In the genomic region with DNA sequence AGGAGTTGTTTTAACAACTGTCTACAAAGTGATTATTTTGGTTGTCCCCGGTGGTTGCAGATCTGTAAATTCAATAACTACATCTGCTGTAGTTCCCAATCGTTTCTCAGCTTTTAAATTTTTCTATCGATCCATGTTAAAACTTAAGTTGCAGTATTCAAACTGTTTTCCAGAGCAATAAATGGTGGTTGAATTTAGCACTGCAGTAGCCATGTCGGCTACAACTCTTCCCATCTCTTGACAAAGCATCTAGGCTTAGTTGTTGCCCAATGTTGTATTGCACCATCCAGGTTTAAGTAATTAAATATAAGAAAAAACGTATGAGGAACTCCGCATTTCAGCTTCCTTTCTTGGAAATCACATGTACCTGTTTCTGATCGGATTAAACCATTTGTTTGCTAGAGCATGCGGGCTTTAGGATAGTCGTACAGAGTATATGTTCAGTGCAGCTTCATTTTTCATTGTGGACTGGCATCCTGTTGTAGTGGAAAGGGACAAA, we compare ENCODE assay signal across 8 cellular contexts. TPM values are rescaled to one million over a fixed set of nuclear protein-coding genes. Genes with fewer than 3 reads are reported as not detected.
DNase-seq lines count a peak whose midpoint lies in the region; ATAC-seq and TF ChIP-seq lines count a peak whose summit lies in the region.

No MANE protein-coding gene starts in this region.

- H3K4me1 Mint-ChIP-seq in T-cell = peaks cover 32 to 53% (median 53%) of the 10 kb centered on the region in 3 donors

- no peak for TF ChIP-seq CTCF in heart right ventricle (IDR thresholded peaks at IDR 0.05)
- no peak for TF ChIP-seq CTCF in foreskin fibroblast (IDR thresholded peaks at IDR 0.05; ENCODE audit: low read depth, low read length)

- H3K4me3 ChIP-seq in heart right ventricle (peak overlapping the region; percentile 65 to 99 (median 93)), foreskin fibroblast (ENCODE audit: low read depth in 1 of 2, low read length in 2 of 2) (peak overlapping the region; percentile 79 to 81), skin epidermis (peak overlapping the region; percentile 86 to 99 (median 93))

- H3K27me3 ChIP-seq in heart right ventricle = no peaks in the 10 kb centered on the region

- H3K4me3 Mint-ChIP-seq in T-cell = peak overlapping the region; percentile 87 to 97 (median 90)

- POLR2A ChIA-PET in T-cell (lab: Charles Lee) = interaction anchor here (0.5 to 0.9 kb wide), 5 partner anchors 9 to 72 kb away, joined by 3 to 8 read pairs (median 5); no protein-coding TSS in a partner anchor

- no peaks in the 10 kb centered on the region for H3K27me3 Mint-ChIP-seq in T-cell

- WGBS in heart right ventricle, 2 donors = 28 to 31% methylated on average over 9 of the region's 9 CpGs

- CTCF ChIA-PET in T-cell (lab: Charles Lee) = interaction anchor here in 1 of 2 donors (1.0 to 1.5 kb wide), 2 partner anchors 38 to 73 kb away, joined by 3 read pairs; no protein-coding TSS in a partner anchor

- peak overlapping the region; percentile 78 to 81 for H3K27ac Mint-ChIP-seq in T-cell

- intact Hi-C loops in heart right ventricle (cut with DNase I) (no loop called here), left ventricle myocardium superior (cut with micrococcal nuclease) (no loop called here)

- ATAC-seq in heart right ventricle = no peak
- no peak for ATAC-seq in left ventricle myocardium superior
- no peak for ATAC-seq in T-cell (replicated peaks in 1 of 4)
- no peak for ATAC-seq in HG03432 (IDR thresholded peaks at IDR 0.05; ENCODE audit: unreplicated experiment)

- H3K27ac ChIP-seq in heart right ventricle (peak overlapping the region in 9 of 10 donors; percentile 87 to 95 (median 93)), skin epidermis (peak overlapping the region in 20 of 21 experiments; percentile 75 to 98 (median 94))

- DNase-seq in heart right ventricle (no peak), left ventricle myocardium superior (no peak), T-cell (no peak), foreskin fibroblast (peak; percentile 54 to 79), NCI-H187 (lab: John Stamatoyannopoulos, UW) (no peak), GM19238 (ENCODE audit: insufficient read length, low spot score) (no peak)

- peaks cover 8% of the 10 kb centered on the region for H3K36me3 Mint-ChIP-seq in T-cell

- no peaks in the 10 kb centered on the region for H3K9me3 ChIP-seq in heart right ventricle

- peaks cover 0 to 9% (median 0%) of the 10 kb centered on the region in 9 donors for H3K36me3 ChIP-seq in heart right ventricle

- no peaks in the 10 kb centered on the region for H3K9me3 Mint-ChIP-seq in T-cell

- peaks cover 7 to 37% (median 13%) of the 10 kb centered on the region in 9 donors for H3K4me1 ChIP-seq in heart right ventricle

RNA-seq across cellular contexts. Expression of a gene that starts 1.0 kb away (rescaled TPM):
- total RNA-seq in heart right ventricle (10 to 100 TPM; 24.4 to 39.6 (median 27.4) TPM), left ventricle myocardium superior (26.3 TPM), T-cell (10 to 100 TPM; 25.9 to 40.9 (median 38.8) TPM)
- polyA plus RNA-seq in heart right ventricle = 10 to 100 TPM; 56.7 to 86.7 TPM

RNA-seq across cellular contexts. Expression of a gene that starts 27.7 kb away (rescaled TPM):
- total RNA-seq in heart right ventricle (10 to 100 TPM in 5 of 10 donors, 1 to 10 TPM in 5; 7.7 to 14.0 (median 9.9) TPM), left ventricle myocardium superior (9.5 TPM), T-cell (10 to 100 TPM; 32.5 to 42.0 (median 37.6) TPM)
- 10 to 100 TPM; 10.8 to 37.3 TPM for polyA plus RNA-seq in heart right ventricle

Comparison
In these comparisons a context has a peak if more than half of its experiments do, and no peak if none do; other contexts are left out.
1. DNase-seq: peak in foreskin fibroblast (2 of 2); none in heart right ventricle (0 of 2), left ventricle myocardium superior (single experiment), T-cell (0 of 34), NCI-H187 (0 of 2) and GM19238 (single experiment).
2. Peak in every context shown above with its lines, with median percentiles within 50 percentile points of each other: H3K4me3 ChIP-seq.